12 cellular contexts compared by ENCODE assay signal in genomic region chr11:2138075-2138435, GRCh38. TPM values are rescaled to one million over a fixed set of nuclear protein-coding genes. Genes with fewer than 3 reads are reported as not detected.
DNase-seq lines count a peak whose midpoint lies in the region; ATAC-seq, FAIRE-seq and TF ChIP-seq lines count a peak whose summit lies in the region.
"Had no signal": no experiment of that assay in that cellular context is flagged by ENCODE, and none has a peak within 500 bp of the region (broad histone marks: within the 10 kb centered on the region; RNA-seq: fewer than 3 reads in every experiment).

No MANE protein-coding gene starts in this region.

- H3K36me3 Mint-ChIP-seq in HFFc6 (ENCODE audit: low read depth) (no peaks in the 10 kb centered on the region), astrocyte (ENCODE audit: low read depth, unreplicated experiment) (no peaks in the 10 kb centered on the region), immature natural killer cell (no peaks in the 10 kb centered on the region), CD14-positive monocyte (no peaks in the 10 kb centered on the region)
- H3K36me3 Mint-ChIP-seq in stimulated activated effector memory CD8-positive, alpha-beta T cell treated with anti-CD3 and anti-CD28 coated beads, Interleukin-12 subunit alpha, Interleukin-12 subunit beta, amount 100 ng/mL, for 72 hours = peaks cover 44% of the 10 kb centered on the region

- H3K4me2 ChIP-seq in astrocyte (ENCODE audit: low read length) = peak overlapping the region; percentile 79

- no peak for ATAC-seq in stimulated activated effector memory CD8-positive, alpha-beta T cell treated with anti-CD3 and anti-CD28 coated beads, Interleukin-12 subunit alpha, Interleukin-12 subunit beta, amount 100 ng/mL, for 72 hours

- H3K9me3 Mint-ChIP-seq in HFFc6 (no peaks in the 10 kb centered on the region), astrocyte (ENCODE audit: unreplicated experiment) (no peaks in the 10 kb centered on the region), immature natural killer cell (peaks cover 0 to 3% (median 0%) of the 10 kb centered on the region in 6 donors), CD14-positive monocyte (peaks cover 0 to 11% (median 2%) of the 10 kb centered on the region in 7 donors)
- no peaks in the 10 kb centered on the region for H3K9me3 Mint-ChIP-seq in stimulated activated effector memory CD8-positive, alpha-beta T cell treated with anti-CD3 and anti-CD28 coated beads, Interleukin-12 subunit alpha, Interleukin-12 subunit beta, amount 100 ng/mL, for 72 hours

- H3K27me3 Mint-ChIP-seq in HFFc6 (ENCODE audit: insufficient read depth) (peaks cover 51% of the 10 kb centered on the region), astrocyte (ENCODE audit: low read depth, unreplicated experiment) (peaks cover 37% of the 10 kb centered on the region), immature natural killer cell (ENCODE audit: low read depth in 3 of 3) (peaks cover 24 to 30% (median 24%) of the 10 kb centered on the region in 3 donors), CD14-positive monocyte (ENCODE audit: low read depth in 3 of 3) (peaks cover 67 to 91% (median 77%) of the 10 kb centered on the region in 3 donors)

- no peak overlapping the region for H3K4me3 ChIP-seq in astrocyte (ENCODE audit: insufficient read depth, low read depth, low read length)
- no peak overlapping the region for H3K4me3 ChIP-seq in WERI-Rb-1 (ENCODE audit: low read depth, low read length)

- H4K20me1 ChIP-seq in astrocyte (ENCODE audit: insufficient read depth, low read length) = peaks cover 10% of the 10 kb centered on the region

- H3K27me3 ChIP-seq in astrocyte (ENCODE audit: insufficient read depth, low read length) (peaks cover 35% of the 10 kb centered on the region), WERI-Rb-1 (ENCODE audit: insufficient read depth, low read depth, severe bottlenecking) (peaks cover 89% of the 10 kb centered on the region)

- no peaks in the 10 kb centered on the region for H3K79me2 ChIP-seq in astrocyte (ENCODE audit: insufficient read depth, low read length)

- TF ChIP-seq CTCF in HFFc6 (IDR thresholded peaks at IDR 0.05) (no peak), astrocyte (IDR thresholded peaks at IDR 0.05; ENCODE audit: insufficient read depth, low read depth, low read length) (no peak), CD14-positive monocyte (IDR thresholded peaks at IDR 0.05) (no peak), WERI-Rb-1 (IDR thresholded peaks at IDR 0.05; ENCODE audit: low read depth, low read length) (no peak)

- H3K27ac Mint-ChIP-seq in HFFc6 (no peak overlapping the region), astrocyte (ENCODE audit: unreplicated experiment) (no peak overlapping the region), immature natural killer cell (no peak overlapping the region), CD14-positive monocyte (no peak overlapping the region)
- peak overlapping the region; percentile 48 for H3K27ac Mint-ChIP-seq in stimulated activated effector memory CD8-positive, alpha-beta T cell treated with anti-CD3 and anti-CD28 coated beads, Interleukin-12 subunit alpha, Interleukin-12 subunit beta, amount 100 ng/mL, for 72 hours

- no peak overlapping the region for H2AFZ ChIP-seq in astrocyte (ENCODE audit: low read depth, low read length)

- no peaks in the 10 kb centered on the region for H3K9me3 ChIP-seq in astrocyte (ENCODE audit: insufficient read depth, low read depth, low read length)
- no peaks in the 10 kb centered on the region for H3K9me3 ChIP-seq in WERI-Rb-1 (ENCODE audit: severe bottlenecking)

- peaks cover 13% of the 10 kb centered on the region for H3K4me1 Mint-ChIP-seq in HFFc6 (ENCODE audit: low read depth)
- no peaks in the 10 kb centered on the region for H3K4me1 Mint-ChIP-seq in astrocyte (ENCODE audit: low read depth, unreplicated experiment)
- H3K4me1 Mint-ChIP-seq in immature natural killer cell = peaks cover 4 to 5% of the 10 kb centered on the region in 2 donors
- H3K4me1 Mint-ChIP-seq in stimulated activated effector memory CD8-positive, alpha-beta T cell treated with anti-CD3 and anti-CD28 coated beads, Interleukin-12 subunit alpha, Interleukin-12 subunit beta, amount 100 ng/mL, for 72 hours = peaks cover 34% of the 10 kb centered on the region
- H3K4me1 Mint-ChIP-seq in CD14-positive monocyte = peaks cover 5% of the 10 kb centered on the region

- no peak for FAIRE-seq in astrocyte (lab: Jason Lieb, UNC)

- H3K4me1 ChIP-seq in astrocyte (ENCODE audit: insufficient read depth, low read length) = no peaks in the 10 kb centered on the region

- H3K27ac ChIP-seq in astrocyte (ENCODE audit: low read depth, low read length) (no peak overlapping the region), WERI-Rb-1 (no peak overlapping the region)

- no peak overlapping the region for H3K9ac ChIP-seq in astrocyte (ENCODE audit: low read length)

- H3K4me3 Mint-ChIP-seq in HFFc6 (peak overlapping the region; percentile 62; the same call in 1 of the 2 replicates), astrocyte (ENCODE audit: unreplicated experiment) (peak overlapping the region; percentile 77), immature natural killer cell (peak overlapping the region; percentile 83 to 89 (median 85)), CD14-positive monocyte (peak overlapping the region in 1 of 2 donors; percentile 62)
- H3K4me3 Mint-ChIP-seq in stimulated activated effector memory CD8-positive, alpha-beta T cell treated with anti-CD3 and anti-CD28 coated beads, Interleukin-12 subunit alpha, Interleukin-12 subunit beta, amount 100 ng/mL, for 72 hours = peak overlapping the region; percentile 69

- DNase-seq in HFFc6 (no peak), astrocyte (ENCODE audit: low read depth) (no peak), immature natural killer cell (no peak), CD14-positive monocyte (ENCODE audit: low spot score) (no peak), WERI-Rb-1 (no peak), SIG-M5 treated with dmso at 0.1 percent for 504 hours (lab: John Stamatoyannopoulos, UW; ENCODE audit: unreplicated experiment) (no peak)
- no peak for DNase-seq in stimulated activated effector memory CD8-positive, alpha-beta T cell treated with anti-CD3 and anti-CD28 coated beads, Interleukin-12 subunit alpha, Interleukin-12 subunit beta, amount 100 ng/mL, for 72 hours (ENCODE audit: low spot score in 2 of 2)
- DNase-seq in stimulated activated CD4-positive, alpha-beta T cell treated with anti-CD3 and anti-CD28 coated beads, Interleukin-4, amount 100 ng/mL, for 4 hours = no peak
- DNase-seq: anterior cingulate cortex; GF-D8; NCI-H2081; stimulated activated CD4-positive, alpha-beta T cell treated with anti-CD3 and anti-CD28 coated beads, Interleukin-2, amount 100 ng/mL, for 24 hours had no signal

- intact Hi-C loops in CD14-positive monocyte (cut with micrococcal nuclease) = no loop called here

- no peaks in the 10 kb centered on the region for H3K36me3 ChIP-seq in astrocyte (ENCODE audit: insufficient read depth, low read length)
- H3K36me3 ChIP-seq in WERI-Rb-1 = no peaks in the 10 kb centered on the region

RNA-seq across cellular contexts. Expression of gene IGF2, which starts 1.1 kb away (rescaled TPM):
- 1 to 10 TPM in 5 of 6 experiments, under 1 TPM in 1; 0.90 to 2.6 (median 2.0) TPM for total RNA-seq in HFFc6 (2021; fragmentation: NEBNext Ultra II Directional; extraction: Animal tissue kit (Norgen Biotek cat#: 25700))
- total RNA-seq in astrocyte = 188 and 209 TPM in 2 replicates
- not detected for polyA plus RNA-seq in immature natural killer cell
- polyA plus RNA-seq in CD14-positive monocyte = not detected

RNA-seq across cellular contexts. Expression of gene INS, which starts 23.0 kb away (rescaled TPM):
- not detected for total RNA-seq in HFFc6 (2021; fragmentation: NEBNext Ultra II Directional; extraction: Animal tissue kit (Norgen Biotek cat#: 25700))
- not detected in 2 replicates for total RNA-seq in astrocyte
- polyA plus RNA-seq in immature natural killer cell (not detected), CD14-positive monocyte (not detected)

RNA-seq across cellular contexts. Expression of gene TH, which starts 33.6 kb away (rescaled TPM):
- not detected for total RNA-seq in HFFc6 (2021; fragmentation: NEBNext Ultra II Directional; extraction: Animal tissue kit (Norgen Biotek cat#: 25700))
- total RNA-seq in astrocyte = not detected in 2 replicates
- polyA plus RNA-seq in immature natural killer cell (not detected), CD14-positive monocyte (not detected)

Comparison
In these comparisons a context has a peak if more than half of its experiments do, and no peak if none do; other contexts are left out.
1. RNA of gene IGF2, which starts 1.1 kb away (total RNA-seq): 188 to 209 TPM in astrocyte; 0.90 to 2.6 TPM in HFFc6; every median in the first group is over 10 times any median in the second.